In genomic region chr4:157220026-157220881, GRCh38 we compare ENCODE assay signal across 9 cellular contexts. TPM values are rescaled to one million over a fixed set of nuclear protein-coding genes. Genes with fewer than 3 reads are reported as not detected.
DNase-seq lines count a peak whose midpoint lies in the region; ATAC-seq and TF ChIP-seq lines count a peak whose summit lies in the region.
"Had no signal": no experiment of that assay in that cellular context is flagged by ENCODE, and none has a peak within 500 bp of the region (broad histone marks: within the 10 kb centered on the region; RNA-seq: fewer than 3 reads in every experiment).

Gene GRIA2, plus strand, starts transcription at chr4:157220728. Its CDS starts 315 bp downstream, at chr4:157221043.

- DNase-seq in BJ (ENCODE audit: low read depth), result no peak
- DNase-seq in NT2/D1 (ENCODE audit: low read depth, low spot score), result peak; percentile 35
- DNase-seq in dermis microvascular lymphatic vessel endothelial cell (ENCODE audit: low read depth in 2 of 2), result peak; percentile 22 to 69
- DNase-seq in right lobe of liver, result peak; percentile 43 to 52 (median 46)
- peak; percentile 45 to 65 for DNase-seq in thyroid gland
- DNase-seq in activated gamma-delta T cell treated with Interleukin-2 at 50 U/mL for 16 hours, result no peak
- DNase-seq in NOMO-1 treated with dmso at 0.1 percent for 144 hours (lab: John Stamatoyannopoulos, UW; ENCODE audit: unreplicated experiment), result no peak

- CTCF ChIA-PET in BJ (lab: Yijun Ruan, JAX) (no interaction called here), HEK293 (lab: Yijun Ruan, JAX) (interaction anchor here (0.6 to 2.4 kb wide), 4 partner anchors 250 to 975 kb away, joined by 3 to 7 read pairs (median 4); no protein-coding TSS in a partner anchor)

- intact Hi-C loops in right lobe of liver (cut with DNase I), result loop anchor here in 1 of 2 donors (10.0 kb wide), 1 partner anchor 755 kb away; no protein-coding TSS in a partner anchor
- intact Hi-C loops in thyroid gland (cut with DNase I), result no loop called here

- H3K9ac ChIP-seq in NT2/D1 (ENCODE audit: insufficient read length, low read depth), result peak within 1 kb of the TSS; percentile 26

- TF ChIP-seq CTCF in BJ (IDR thresholded peaks at IDR 0.05; ENCODE audit: insufficient read depth, low read depth, low read length) (no peak), HEK293 (tag by site-specific recombination; IDR thresholded peaks at IDR 0.05) (no peak), right lobe of liver (IDR thresholded peaks at IDR 0.05) (no peak), thyroid gland (IDR thresholded peaks at IDR 0.05) (no peak)

- ATAC-seq in right lobe of liver, result peak; percentile 56 to 90 (median 74)

- 11% methylated on average over 35 of the region's 68 CpGs for WGBS in right lobe of liver (ENCODE audit: insufficient coverage, low coverage, low lambda C conversion rate, missing lambda C conversion rate)
- WGBS in thyroid gland, 2 donors, result 7 to 9% methylated on average over 34 to 47 of the region's 68 CpGs

- POLR2A ChIA-PET in BJ (lab: Charles Lee) (no interaction called here), HEK293 (lab: Yijun Ruan, JAX) (no interaction called here)

- H3K4me1 ChIP-seq in HEK293 (ENCODE audit: control insufficient read depth, insufficient read depth, low read length), result no peaks in the 10 kb centered on the region; the same call in 1 of the 2 replicates
- H3K4me1 ChIP-seq in NT2/D1 (ENCODE audit: insufficient read depth, insufficient read length), result no peaks in the 10 kb centered on the region
- H3K4me1 ChIP-seq in right lobe of liver, result peaks cover 0 to 4% (median 0%) of the 10 kb centered on the region in 4 donors
- peaks cover 0 to 15% of the 10 kb centered on the region in 2 donors for H3K4me1 ChIP-seq in thyroid gland

- peaks cover 27% of the 10 kb centered on the region for H3K27me3 ChIP-seq in BJ (ENCODE audit: control insufficient read depth, insufficient read depth, low read length)
- peaks cover 47% of the 10 kb centered on the region for H3K27me3 ChIP-seq in NT2/D1 (ENCODE audit: insufficient read depth, insufficient read length)
- H3K27me3 ChIP-seq in right lobe of liver, result peaks cover 0 to 27% of the 10 kb centered on the region in 2 donors
- H3K27me3 ChIP-seq in thyroid gland, result peaks cover 14% of the 10 kb centered on the region

- H3K4me3 ChIP-seq in BJ (ENCODE audit: low read depth, low read length), result peak within 1 kb of the TSS; percentile 25
- H3K4me3 ChIP-seq in HEK293 (ENCODE audit: low read depth, low read length), result peak within 1 kb of the TSS; percentile 6
- peak within 1 kb of the TSS; percentile 50 for H3K4me3 ChIP-seq in NT2/D1 (ENCODE audit: insufficient read length, low read depth)
- no peak within 1 kb of the TSS for H3K4me3 ChIP-seq in right lobe of liver
- H3K4me3 ChIP-seq in thyroid gland (replicated peaks in 1 of 3), result no peak within 1 kb of the TSS

- H3K9me3 ChIP-seq in HEK293 (ENCODE audit: control insufficient read depth, insufficient read depth, low read depth, low read length) (no peaks in the 10 kb centered on the region), NT2/D1 (ENCODE audit: insufficient read depth, low read length) (no peaks in the 10 kb centered on the region), right lobe of liver (no peaks in the 10 kb centered on the region), thyroid gland (no peaks in the 10 kb centered on the region)

- H3K36me3 ChIP-seq in BJ (ENCODE audit: control insufficient read depth, insufficient read depth, low read length) (no peaks in the 10 kb centered on the region), HEK293 (ENCODE audit: control insufficient read depth in 2 of 2, insufficient read depth in 1 of 2, low read length in 2 of 2) (no peaks in the 10 kb centered on the region), NT2/D1 (ENCODE audit: insufficient read depth, insufficient read length, low read length) (no peaks in the 10 kb centered on the region), right lobe of liver (no peaks in the 10 kb centered on the region), thyroid gland (no peaks in the 10 kb centered on the region)

- TF ChIP-seq POLR2A in right lobe of liver (IDR thresholded peaks at IDR 0.05), result no peak
- TF ChIP-seq POLR2A in thyroid gland (IDR thresholded peaks at IDR 0.05), result no peak

- H3K27ac ChIP-seq in HEK293 (ENCODE audit: extremely low read depth, low read depth, low read length) (no peak within 1 kb of the TSS), right lobe of liver (no peak within 1 kb of the TSS), thyroid gland (no peak within 1 kb of the TSS)
- H3K27ac ChIP-seq: epithelial cell of prostate had no signal

TF ChIP-seq in HEK293, 187 proteins besides CTCF, POLR2A, EP300 and RAD21 (continues in another document):
- TF ChIP-seq, protein P1, sequence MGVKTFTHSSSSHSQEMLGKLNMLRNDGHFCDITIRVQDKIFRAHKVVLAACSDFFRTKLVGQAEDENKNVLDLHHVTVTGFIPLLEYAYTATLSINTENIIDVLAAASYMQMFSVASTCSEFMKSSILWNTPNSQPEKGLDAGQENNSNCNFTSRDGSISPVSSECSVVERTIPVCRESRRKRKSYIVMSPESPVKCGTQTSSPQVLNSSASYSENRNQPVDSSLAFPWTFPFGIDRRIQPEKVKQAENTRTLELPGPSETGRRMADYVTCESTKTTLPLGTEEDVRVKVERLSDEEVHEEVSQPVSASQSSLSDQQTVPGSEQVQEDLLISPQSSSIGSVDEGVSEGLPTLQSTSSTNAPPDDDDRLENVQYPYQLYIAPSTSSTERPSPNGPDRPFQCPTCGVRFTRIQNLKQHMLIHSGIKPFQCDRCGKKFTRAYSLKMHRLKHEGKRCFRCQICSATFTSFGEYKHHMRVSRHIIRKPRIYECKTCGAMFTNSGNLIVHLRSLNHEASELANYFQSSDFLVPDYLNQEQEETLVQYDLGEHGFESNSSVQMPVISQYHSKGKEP (tag by site-specific recombination; IDR thresholded peaks at IDR 0.05), result peak; percentile 56; the same call in 1 of the 2 replicates
- TF ChIP-seq, protein P2, sequence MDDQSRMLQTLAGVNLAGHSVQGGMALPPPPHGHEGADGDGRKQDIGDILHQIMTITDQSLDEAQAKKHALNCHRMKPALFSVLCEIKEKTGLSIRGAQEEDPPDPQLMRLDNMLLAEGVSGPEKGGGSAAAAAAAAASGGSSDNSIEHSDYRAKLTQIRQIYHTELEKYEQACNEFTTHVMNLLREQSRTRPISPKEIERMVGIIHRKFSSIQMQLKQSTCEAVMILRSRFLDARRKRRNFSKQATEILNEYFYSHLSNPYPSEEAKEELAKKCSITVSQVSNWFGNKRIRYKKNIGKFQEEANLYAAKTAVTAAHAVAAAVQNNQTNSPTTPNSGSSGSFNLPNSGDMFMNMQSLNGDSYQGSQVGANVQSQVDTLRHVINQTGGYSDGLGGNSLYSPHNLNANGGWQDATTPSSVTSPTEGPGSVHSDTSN (CRISPR knock-in tag; IDR thresholded peaks at IDR 0.05), result peak; percentile 68; the same call in 1 of the 2 replicates
- TF ChIP-seq ZSCAN4 (tag by site-specific recombination; IDR thresholded peaks at IDR 0.05), result peak; percentile 84
- TF ChIP-seq ZNF335 (tag by site-specific recombination; conservative IDR thresholded peaks at IDR 0.05), result peak; percentile 39
- peak; percentile 89 for TF ChIP-seq ZNF398 (tag by site-specific recombination; IDR thresholded peaks at IDR 0.05)
- TF ChIP-seq HOXA7 (CRISPR knock-in tag; IDR thresholded peaks at IDR 0.05; ENCODE audit: borderline replicate concordance), result 0 out of 2 replicates have a peak, but pooled peaks have one; percentile 63
- TF ChIP-seq ZNF223 (tag by site-specific recombination; IDR thresholded peaks at IDR 0.05), result no peak
- 0 out of 2 replicates have a peak, but pooled peaks have one; percentile 9 for TF ChIP-seq GLIS1 (tag by site-specific recombination; IDR thresholded peaks at IDR 0.05)
- peak; percentile 79 for TF ChIP-seq PRDM1 (tag by site-specific recombination; IDR thresholded peaks at IDR 0.05)
- peak; percentile 73 for TF ChIP-seq ZBTB26 (tag by site-specific recombination; optimal IDR thresholded peaks at IDR 0.05)
- TF ChIP-seq ZNF76 (tag by site-specific recombination; IDR thresholded peaks at IDR 0.05; ENCODE audit: borderline replicate concordance, low read depth), result no peak
- TF ChIP-seq ZSCAN30 (tag by site-specific recombination; IDR thresholded peaks at IDR 0.05), result no peak

RNA-seq across cellular contexts. Expression of gene GRIA2, which starts in this region (rescaled TPM):
- not detected in 2 replicates for polyA plus RNA-seq in BJ (2011; rRNA removed)
- polyA minus RNA-seq in BJ (2011; rRNA and poly(A)+ RNA removed), result not detected in 2 replicates
- under 0.01 TPM in 1 of 2 replicates, not detected in the other for total RNA-seq in dermis microvascular lymphatic vessel endothelial cell
- not detected for total RNA-seq in right lobe of liver
- 1 to 10 TPM in 1 of 4 donors, not detected in 3; 1.1 TPM for total RNA-seq in thyroid gland

Comparison
In these comparisons a context has a peak if more than half of its experiments do, and no peak if none do; other contexts are left out.
1. Peak in DNase-seq in dermis microvascular lymphatic vessel endothelial cell; RNA of the gene not detected or under 1 TPM.
2. Peak in DNase-seq and ATAC-seq in right lobe of liver; RNA of the gene not detected or under 1 TPM.
3. DNase-seq: peak in NT2/D1 (single experiment) and thyroid gland (2 of 2); none in BJ (single experiment), activated gamma-delta T cell treated with Interleukin-2 at 50 U/mL for 16 hours (single experiment) and NOMO-1 treated with dmso at 0.1 percent for 144 hours (single experiment).
4. H3K4me3 ChIP-seq: peak in BJ (single experiment), HEK293 (single experiment) and NT2/D1 (single experiment); none in right lobe of liver (0 of 3) and thyroid gland (0 of 3).